Comparison of ENCODE assay signal across 28 cellular contexts in the genomic region with DNA sequence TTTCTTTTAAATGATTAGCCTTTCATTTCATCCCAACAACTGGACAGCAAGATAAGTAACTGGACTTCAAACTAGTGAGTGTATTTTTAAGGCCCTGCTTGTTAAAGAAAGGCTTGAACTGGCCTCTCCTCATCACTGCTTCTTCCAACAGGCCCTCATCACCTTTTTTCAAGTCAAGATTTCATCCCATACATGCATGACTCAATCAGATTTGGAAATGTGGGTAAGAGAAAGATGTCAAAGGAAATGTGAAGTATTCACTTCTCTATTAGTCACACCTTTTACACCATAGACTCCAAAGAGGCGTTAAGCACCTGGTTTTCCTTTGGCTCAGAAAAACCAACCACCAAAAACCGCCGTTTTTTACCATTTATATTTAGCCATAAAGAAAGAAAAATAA. TPM values are rescaled to one million over a fixed set of nuclear protein-coding genes. Genes with fewer than 3 reads are reported as not detected.
DNase-seq lines count a peak whose midpoint lies in the region; ATAC-seq and TF ChIP-seq lines count a peak whose summit lies in the region.
"Had no signal": no experiment of that assay in that cellular context is flagged by ENCODE, and none has a peak within 500 bp of the region (broad histone marks: within the 10 kb centered on the region; RNA-seq: fewer than 3 reads in every experiment).

No MANE protein-coding gene starts in this region.

- H3K36me3 ChIP-seq in GM23248 (ENCODE audit: low read depth) (no peaks in the 10 kb centered on the region), trophoblast cell (ENCODE audit: control insufficient read depth in 1 of 2, insufficient read depth in 2 of 2, low read length in 2 of 2) (no peaks in the 10 kb centered on the region), ascending aorta (no peaks in the 10 kb centered on the region)
- H3K36me3 ChIP-seq: transverse colon had no signal

- H3K27me3 ChIP-seq in GM23248 (replicated peaks; ENCODE audit: insufficient read depth) (no peaks in the 10 kb centered on the region), trophoblast cell (ENCODE audit: insufficient read depth, low read length) (peaks cover 72% of the 10 kb centered on the region), ascending aorta (no peaks in the 10 kb centered on the region)

- no peak overlapping the region for H3K4ac ChIP-seq in trophoblast cell (ENCODE audit: low read depth, low read length)

- H3K4me2 ChIP-seq in GM23248 (ENCODE audit: unreplicated experiment) (no peak overlapping the region), trophoblast cell (ENCODE audit: low read length) (no peak overlapping the region)
- H3K4me2 ChIP-seq: PC-9 had no signal

- no peak overlapping the region for H3K18ac ChIP-seq in trophoblast cell (ENCODE audit: low read length)

- WGBS in GM23248 (ENCODE audit: low coverage in 1 of 2, low lambda C conversion rate in 2 of 2, missing lambda C conversion rate in 2 of 2), 2 experiments = 96 to 100% methylated on average over 3 of the region's 3 CpGs
- no CpG with 5 or more reads among the region's 3 CpGs for WGBS in trophoblast cell (ENCODE audit: extremely low coverage, insufficient coverage, insufficient read length)

- H3K9me3 Mint-ChIP-seq in activated CD4-positive, alpha-beta memory T cell treated with anti-CD3 and anti-CD28 coated beads for 36 hours = no peaks in the 10 kb centered on the region
- H3K9me3 Mint-ChIP-seq in activated CD4-positive, alpha-beta memory T cell treated with anti-CD3 and anti-CD28 coated beads, Interleukin-2, amount 10 ng/mL, durations not matched to agents 7 days and 5 days = no peaks in the 10 kb centered on the region
- H3K9me3 Mint-ChIP-seq in activated naive CD8-positive, alpha-beta T cell treated with anti-CD3 and anti-CD28 coated beads, Interleukin-2, amount 50 U/mL, for 24 hours = no peaks in the 10 kb centered on the region
- H3K9me3 Mint-ChIP-seq: activated B cell treated with CpG ODN at 0.5 μM for 24 hours, endodermal cell had no signal

- peaks cover 56% of the 10 kb centered on the region for H3K4me1 Mint-ChIP-seq in activated CD4-positive, alpha-beta memory T cell treated with anti-CD3 and anti-CD28 coated beads for 36 hours (ENCODE audit: low read depth)
- peaks cover 55% of the 10 kb centered on the region for H3K4me1 Mint-ChIP-seq in activated CD4-positive, alpha-beta memory T cell treated with anti-CD3 and anti-CD28 coated beads, Interleukin-2, amount 10 ng/mL, durations not matched to agents 7 days and 5 days
- H3K4me1 Mint-ChIP-seq in activated naive CD8-positive, alpha-beta T cell treated with anti-CD3 and anti-CD28 coated beads, Interleukin-2, amount 50 U/mL, for 24 hours = peaks cover 62% of the 10 kb centered on the region

- H3K27ac ChIP-seq in GM23248 (no peak overlapping the region), trophoblast cell (ENCODE audit: low read depth, low read length) (no peak overlapping the region), ascending aorta (no peak overlapping the region)
- H3K27ac ChIP-seq: parathyroid adenoma, PC-9, transverse colon had no signal

- no peaks in the 10 kb centered on the region for H3K4me1 ChIP-seq in GM23248 (ENCODE audit: insufficient read depth)
- peaks cover 21 to 30% of the 10 kb centered on the region in 2 experiments for H3K4me1 ChIP-seq in trophoblast cell (ENCODE audit: control insufficient read depth in 1 of 2, insufficient read depth in 2 of 2, low read length in 2 of 2)
- H3K4me1 ChIP-seq in ascending aorta = peaks cover 8 to 14% of the 10 kb centered on the region in 2 donors
- H3K4me1 ChIP-seq: parathyroid adenoma had no signal

- H3K36me3 Mint-ChIP-seq in activated CD4-positive, alpha-beta memory T cell treated with anti-CD3 and anti-CD28 coated beads for 36 hours = peaks cover 36% of the 10 kb centered on the region
- H3K36me3 Mint-ChIP-seq in activated CD4-positive, alpha-beta memory T cell treated with anti-CD3 and anti-CD28 coated beads, Interleukin-2, amount 10 ng/mL, durations not matched to agents 7 days and 5 days (ENCODE audit: low read depth) = peaks cover 6% of the 10 kb centered on the region
- peaks cover 84% of the 10 kb centered on the region for H3K36me3 Mint-ChIP-seq in activated naive CD8-positive, alpha-beta T cell treated with anti-CD3 and anti-CD28 coated beads, Interleukin-2, amount 50 U/mL, for 24 hours (ENCODE audit: low read depth)

- ATAC-seq in activated naive CD8-positive, alpha-beta T cell treated with anti-CD3 and anti-CD28 coated beads, Interleukin-2, amount 50 U/mL, for 24 hours = peak; percentile 20
- no peak for ATAC-seq in GM21786 (IDR thresholded peaks at IDR 0.05; ENCODE audit: unreplicated experiment)
- ATAC-seq: mucosa of descending colon, right cardiac atrium had no signal

- H3K79me1 ChIP-seq in trophoblast cell (ENCODE audit: low read length) = peaks cover 2% of the 10 kb centered on the region

- H3K9me3 ChIP-seq in GM23248 (ENCODE audit: low read depth) (no peaks in the 10 kb centered on the region), trophoblast cell (ENCODE audit: insufficient read depth, low read depth, low read length) (peaks cover 10% of the 10 kb centered on the region), ascending aorta (no peaks in the 10 kb centered on the region)
- H3K9me3 ChIP-seq: mucosa of descending colon, transverse colon had no signal

- no peak for DNase-seq in activated CD4-positive, alpha-beta memory T cell treated with anti-CD3 and anti-CD28 coated beads for 36 hours
- DNase-seq in activated CD4-positive, alpha-beta memory T cell treated with anti-CD3 and anti-CD28 coated beads, Interleukin-2, amount 10 ng/mL, durations not matched to agents 7 days and 5 days = no peak
- DNase-seq in GM23248 (peak; percentile 25), trophoblast cell (peak; percentile 43 to 80), ascending aorta (ENCODE audit: low spot score in 2 of 2) (no peak), OCI-M2 (lab: John Stamatoyannopoulos, UW; ENCODE audit: unreplicated experiment) (no peak)
- DNase-seq in activated naive CD8-positive, alpha-beta T cell treated with anti-CD3 and anti-CD28 coated beads, Interleukin-2, amount 50 U/mL, for 24 hours = no peak
- DNase-seq: activated B cell treated with CpG ODN at 0.5 μM for 24 hours; activated effector memory CD4-positive, alpha-beta T cell treated with anti-CD3 and anti-CD28 coated beads, Interleukin-2, amount 50 U/mL, for 16 hours; anterior cingulate cortex; caudate nucleus; CD8-positive, alpha-beta memory T cell; DMS153; endodermal cell; GOT3; mucosa of descending colon; NCI-H146; NCI-H2171; PC-9; right cardiac atrium; SHP77; stimulated activated CD4-positive, alpha-beta T cell treated with anti-CD3 and anti-CD28 coated beads, Interleukin-4, amount 100 ng/mL, for 24 hours; SW 1271; transverse colon had no signal

- no peak overlapping the region for H3K27ac Mint-ChIP-seq in activated CD4-positive, alpha-beta memory T cell treated with anti-CD3 and anti-CD28 coated beads for 36 hours
- H3K27ac Mint-ChIP-seq in activated CD4-positive, alpha-beta memory T cell treated with anti-CD3 and anti-CD28 coated beads, Interleukin-2, amount 10 ng/mL, durations not matched to agents 7 days and 5 days = no peak overlapping the region
- peak overlapping the region; percentile 89 for H3K27ac Mint-ChIP-seq in activated naive CD8-positive, alpha-beta T cell treated with anti-CD3 and anti-CD28 coated beads, Interleukin-2, amount 50 U/mL, for 24 hours
- H3K27ac Mint-ChIP-seq: activated B cell treated with CpG ODN at 0.5 μM for 24 hours, B cell, endodermal cell had no signal

- H3K4me3 Mint-ChIP-seq in activated CD4-positive, alpha-beta memory T cell treated with anti-CD3 and anti-CD28 coated beads for 36 hours = peak overlapping the region; percentile 7
- no peak overlapping the region for H3K4me3 Mint-ChIP-seq in activated CD4-positive, alpha-beta memory T cell treated with anti-CD3 and anti-CD28 coated beads, Interleukin-2, amount 10 ng/mL, durations not matched to agents 7 days and 5 days
- H3K4me3 Mint-ChIP-seq in activated naive CD8-positive, alpha-beta T cell treated with anti-CD3 and anti-CD28 coated beads, Interleukin-2, amount 50 U/mL, for 24 hours = peak overlapping the region; percentile 100
- H3K4me3 Mint-ChIP-seq: activated B cell treated with CpG ODN at 0.5 μM for 24 hours had no signal

- intact Hi-C loops in activated CD4-positive, alpha-beta memory T cell treated with anti-CD3 and anti-CD28 coated beads for 36 hours (cut with micrococcal nuclease) = loop anchor here (1.0 to 10.0 kb wide), 7 partner anchors 16 to 768 kb away; a partner anchor contains a TSS
- intact Hi-C loops in ascending aorta (cut with DNase I) = no loop called here

- no peaks in the 10 kb centered on the region for H3K9me2 ChIP-seq in GM23248 (ENCODE audit: insufficient read depth)

- no peak overlapping the region for H2AK5ac ChIP-seq in trophoblast cell (ENCODE audit: low read length)

- peaks cover 36% of the 10 kb centered on the region for H3K27me3 Mint-ChIP-seq in activated CD4-positive, alpha-beta memory T cell treated with anti-CD3 and anti-CD28 coated beads for 36 hours
- H3K27me3 Mint-ChIP-seq in activated CD4-positive, alpha-beta memory T cell treated with anti-CD3 and anti-CD28 coated beads, Interleukin-2, amount 10 ng/mL, durations not matched to agents 7 days and 5 days = peaks cover 64% of the 10 kb centered on the region
- H3K27me3 Mint-ChIP-seq in activated naive CD8-positive, alpha-beta T cell treated with anti-CD3 and anti-CD28 coated beads, Interleukin-2, amount 50 U/mL, for 24 hours = peaks cover 10% of the 10 kb centered on the region

- H3K4me3 ChIP-seq in GM23248 (no peak overlapping the region), trophoblast cell (ENCODE audit: low read depth, low read length) (no peak overlapping the region), ascending aorta (no peak overlapping the region)
- H3K4me3 ChIP-seq: mucosa of descending colon, PC-9, transverse colon had no signal

- H3K79me2 ChIP-seq in GM23248 (ENCODE audit: insufficient read depth) (no peaks in the 10 kb centered on the region), trophoblast cell (ENCODE audit: control insufficient read depth, insufficient read depth, low read length, poor library complexity) (peaks cover 2% of the 10 kb centered on the region)
- H3K79me2 ChIP-seq: parathyroid adenoma had no signal

- no peak overlapping the region for H4K12ac ChIP-seq in trophoblast cell (ENCODE audit: low read depth, low read length)

- H3K9ac ChIP-seq in GM23248 = no peak overlapping the region
- H3K9ac ChIP-seq in trophoblast cell (ENCODE audit: low read length) = no peak overlapping the region
- H3K9ac ChIP-seq: parathyroid adenoma had no signal

- no peak overlapping the region for H2BK120ac ChIP-seq in trophoblast cell (ENCODE audit: insufficient read depth, low read length, poor library complexity)

- no peak overlapping the region for H4K91ac ChIP-seq in trophoblast cell (ENCODE audit: low read depth, low read length)

- no peaks in the 10 kb centered on the region for H3F3A ChIP-seq in GM23248 (ENCODE audit: insufficient read depth)

- H2BK12ac ChIP-seq in trophoblast cell (ENCODE audit: low read length) = no peak overlapping the region

- no peak overlapping the region for H3K23ac ChIP-seq in trophoblast cell (ENCODE audit: low read length)

- no peak overlapping the region for H4K8ac ChIP-seq in trophoblast cell (ENCODE audit: low read depth, low read length)

- H3K14ac ChIP-seq in trophoblast cell (ENCODE audit: low read length) = no peak overlapping the region

- POLR2A ChIA-PET in activated CD4-positive, alpha-beta memory T cell treated with anti-CD3 and anti-CD28 coated beads for 36 hours (lab: Charles Lee) = interaction anchor here (1.2 kb wide), 1 partner anchor 16 kb away, joined by 3 read pairs; no protein-coding TSS in a partner anchor
- POLR2A ChIA-PET in activated CD4-positive, alpha-beta memory T cell treated with anti-CD3 and anti-CD28 coated beads, Interleukin-2, amount 10 ng/mL, durations not matched to agents 7 days and 5 days (lab: Charles Lee) = no interaction called here

- TF ChIP-seq CTCF in ascending aorta (IDR thresholded peaks at IDR 0.05) = no peak

- H4K20me1 ChIP-seq in GM23248 (ENCODE audit: insufficient read depth) = no peaks in the 10 kb centered on the region

- no peak overlapping the region for H2BK5ac ChIP-seq in trophoblast cell (ENCODE audit: low read depth, low read length, poor library complexity)

- CTCF ChIA-PET in activated CD4-positive, alpha-beta memory T cell treated with anti-CD3 and anti-CD28 coated beads for 36 hours (lab: Charles Lee) = interaction anchor here (1.2 kb wide), 1 partner anchor 642 kb away, joined by 4 read pairs; no protein-coding TSS in a partner anchor
- CTCF ChIA-PET in activated CD4-positive, alpha-beta memory T cell treated with anti-CD3 and anti-CD28 coated beads, Interleukin-2, amount 10 ng/mL, durations not matched to agents 7 days and 5 days (lab: Charles Lee) = interaction anchor here (1.0 kb wide), 1 partner anchor 77 kb away, joined by 3 read pairs; no protein-coding TSS in a partner anchor

- in situ Hi-C loops in GM23248 (cut with MboI) = loop anchor here (25.0 kb wide), 1 partner anchor 386 kb away; no protein-coding TSS in a partner anchor

- H2AFZ ChIP-seq in GM23248 = no peak overlapping the region
- H2AFZ ChIP-seq in trophoblast cell (ENCODE audit: insufficient read depth, low read length, poor library complexity) = no peak overlapping the region
- H2AFZ ChIP-seq: parathyroid adenoma, PC-9 had no signal

RNA-seq across cellular contexts. Expression of a gene that starts 4.9 kb away (rescaled TPM):
- total RNA-seq in activated CD4-positive, alpha-beta memory T cell treated with anti-CD3 and anti-CD28 coated beads for 36 hours = 10 to 100 TPM; 10.5 to 11.9 TPM
- total RNA-seq in activated CD4-positive, alpha-beta memory T cell treated with anti-CD3 and anti-CD28 coated beads, Interleukin-2, amount 10 ng/mL, durations not matched to agents 7 days and 5 days = 1 to 10 TPM; 3.0 to 3.2 TPM
- total RNA-seq in GM23248 (2014; rRNA removed; shearing (Covaris generic)) = 1.4 and 1.8 TPM in 2 replicates
- 0.56 and 1.0 TPM in 2 replicates for polyA plus RNA-seq in GM23248 (2016; fragmentation: Nextera tagmentation; extraction: Ambion mirVana)
- polyA plus RNA-seq in trophoblast cell (2013) = 1.4 and 1.5 TPM in 2 replicates
- total RNA-seq in ascending aorta = 21.3 TPM
- total RNA-seq: G401, PC-9 had no signal

Comparison
In these comparisons a context has a peak if more than half of its experiments do, and no peak if none do; other contexts are left out.
1. DNase-seq: peak in GM23248 (single experiment) and trophoblast cell (2 of 2); none in activated CD4-positive, alpha-beta memory T cell treated with anti-CD3 and anti-CD28 coated beads for 36 hours (single experiment), activated CD4-positive, alpha-beta memory T cell treated with anti-CD3 and anti-CD28 coated beads, Interleukin-2, amount 10 ng/mL, durations not matched to agents 7 days and 5 days (single experiment), activated naive CD8-positive, alpha-beta T cell treated with anti-CD3 and anti-CD28 coated beads, Interleukin-2, amount 50 U/mL, for 24 hours (single experiment), ascending aorta (0 of 2) and OCI-M2 (single experiment).